In the genomic region with DNA sequence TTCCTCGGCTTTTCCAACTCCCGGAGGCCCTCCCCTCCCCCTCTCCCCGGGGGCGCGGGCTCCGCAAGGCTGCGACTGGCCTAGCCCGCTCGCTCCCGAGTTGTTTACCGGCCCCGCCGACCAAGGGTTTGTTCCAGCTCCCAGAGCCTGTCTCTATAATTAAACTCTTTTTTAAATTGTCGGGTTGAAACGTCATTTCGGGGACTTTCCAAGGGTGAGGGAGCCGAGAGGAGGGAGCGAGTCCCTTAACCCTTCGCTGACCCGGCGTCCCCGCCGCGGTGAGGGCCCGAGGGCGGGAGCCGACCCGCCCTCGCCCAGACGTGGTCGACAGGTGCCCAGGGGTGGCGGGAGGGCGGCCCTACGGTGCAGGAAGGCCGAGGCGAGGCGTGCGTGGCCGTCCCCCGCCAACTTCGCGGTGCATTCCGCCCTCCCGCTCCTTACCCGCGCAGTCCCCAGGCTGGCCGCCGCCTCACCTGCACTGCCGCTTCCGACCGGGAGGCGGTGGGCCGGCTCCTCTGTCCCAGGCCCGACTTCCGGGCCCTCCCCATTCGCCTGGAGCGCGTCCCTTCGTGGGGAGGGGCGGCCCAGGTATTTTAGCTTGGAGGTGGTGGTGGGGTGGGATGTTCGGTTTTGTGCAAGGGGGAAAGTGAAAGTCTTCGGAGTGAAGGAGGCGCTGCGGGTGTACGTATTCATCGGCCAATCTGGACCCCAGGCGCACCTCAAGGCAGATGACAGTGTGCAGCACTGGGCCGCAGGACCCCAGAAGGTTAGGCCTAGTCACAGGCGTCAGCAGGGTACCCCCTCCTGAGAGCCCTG, we compare ENCODE assay signal across 8 cellular contexts. TPM values are rescaled to one million over a fixed set of nuclear protein-coding genes. Genes with fewer than 3 reads are reported as not detected.
DNase-seq lines count a peak whose midpoint lies in the region; ATAC-seq and TF ChIP-seq lines count a peak whose summit lies in the region.

No MANE protein-coding gene starts in this region.

- peak; percentile 43 for ATAC-seq in GM21825 (IDR thresholded peaks at IDR 0.05; ENCODE audit: unreplicated experiment)
- ATAC-seq in central memory CD8-positive, alpha-beta T cell (replicated peaks; ENCODE audit: extremely low read depth, poor library complexity, severe bottlenecking): peak; percentile 48

- H3K27me3 ChIP-seq in layer of hippocampus (ENCODE audit: control insufficient read depth, insufficient read depth, low read length): peaks cover 3% of the 10 kb centered on the region

- POLR2A ChIA-PET in GM10248 (lab: Yijun Ruan, JAX): interaction anchor here (0.7 to 2.0 kb wide), 3 partner anchors 12 to 21 kb away, joined by 6 to 12 read pairs (median 7); no protein-coding TSS in a partner anchor

- H3K27me3 Mint-ChIP-seq in central memory CD8-positive, alpha-beta T cell: no peaks in the 10 kb centered on the region

- DNase-seq in GM10248 (ENCODE audit: extremely low spot score) (peak; percentile 79), LHCN-M2 (ENCODE audit: low read depth) (peak; percentile 70), NCI-H187 treated with DMSO at 0.1 percent for 48 hours (lab: John Stamatoyannopoulos, UW) (no peak)
- DNase-seq in activated CD4-positive, CD25-positive, alpha-beta regulatory T cell (lab: John Stamatoyannopoulos, UW): peak; percentile 58 to 66 (median 62)
- DNase-seq in central memory CD8-positive, alpha-beta T cell (ENCODE audit: low spot score in 2 of 2): peak; percentile 63 to 81
- DNase-seq in stimulated activated CD4-positive, alpha-beta T cell treated with anti-CD3 and anti-CD28 coated beads, Interleukin-1b, Interleukin-23, amount 100 ng/mL, for 48 hours: peak; percentile 84

- H3K36me3 Mint-ChIP-seq in central memory CD8-positive, alpha-beta T cell (ENCODE audit: insufficient read depth): peaks cover 56% of the 10 kb centered on the region

- peak; percentile 51 for TF ChIP-seq CTCF in GM10248 (IDR thresholded peaks at IDR 0.05; ENCODE audit: control extremely low read depth, extremely low read depth, low read depth, missing control alignments)

- peak overlapping the region; percentile 98 for H3K27ac ChIP-seq in layer of hippocampus (ENCODE audit: low read depth, low read length)

- peaks cover 33% of the 10 kb centered on the region for H3K4me1 Mint-ChIP-seq in central memory CD8-positive, alpha-beta T cell

- peak overlapping the region; percentile 94 for H3K4me3 Mint-ChIP-seq in central memory CD8-positive, alpha-beta T cell

- CTCF ChIA-PET in GM10248 (lab: Yijun Ruan, JAX): interaction anchor here (0.5 to 4.8 kb wide), 7 partner anchors 11 to 504 kb away, joined by 3 to 59 read pairs (median 4); no protein-coding TSS in a partner anchor

- H3K9me3 Mint-ChIP-seq in central memory CD8-positive, alpha-beta T cell: no peaks in the 10 kb centered on the region

- H3K27ac Mint-ChIP-seq in central memory CD8-positive, alpha-beta T cell (ENCODE audit: low read depth): peak overlapping the region; percentile 99

RNA-seq across cellular contexts. Expression of a gene that starts 2.9 kb away (rescaled TPM):
- 238 and 342 TPM in 2 replicates for total RNA-seq in LHCN-M2 (2014; rRNA removed)
- 251 TPM for polyA plus RNA-seq in LHCN-M2 (2012)
